ENCODE assay signal across 1 cellular context in genomic region chr17:4842376-4842775, GRCh38.
TF ChIP-seq lines count a peak whose summit lies in the region.

No MANE protein-coding gene starts in this region.

TF ChIP-seq in WTC11, 78 proteins besides CTCF, POLR2A, EP300 and RAD21 (continued from another document):
- no peak for TF ChIP-seq PRDM15 (CRISPR knock-in tag; IDR thresholded peaks at IDR 0.05)
- no peak for TF ChIP-seq STAT6 (CRISPR knock-in tag; conservative IDR thresholded peaks at IDR 0.05; ENCODE audit: low read depth)
- no peak for TF ChIP-seq NR1H2 (CRISPR knock-in tag; IDR thresholded peaks at IDR 0.05)
- no peak for TF ChIP-seq ERG (CRISPR knock-in tag; IDR thresholded peaks at IDR 0.05)
- no peak for TF ChIP-seq HMGA2 (CRISPR knock-in tag; IDR thresholded peaks at IDR 0.05)
- no peak for TF ChIP-seq USF1 (CRISPR knock-in tag; IDR thresholded peaks at IDR 0.05)
- TF ChIP-seq ETV6 (CRISPR knock-in tag; IDR thresholded peaks at IDR 0.05): no peak
- TF ChIP-seq ZNF219 (CRISPR knock-in tag; IDR thresholded peaks at IDR 0.05; ENCODE audit: borderline replicate concordance): no peak
- TF ChIP-seq SMAD3 (CRISPR knock-in tag; IDR thresholded peaks at IDR 0.05; ENCODE audit: borderline replicate concordance): no peak
- no peak for TF ChIP-seq MYBL2 (CRISPR knock-in tag; IDR thresholded peaks at IDR 0.05)
